1 cellular context compared by ENCODE assay signal in the genomic region with DNA sequence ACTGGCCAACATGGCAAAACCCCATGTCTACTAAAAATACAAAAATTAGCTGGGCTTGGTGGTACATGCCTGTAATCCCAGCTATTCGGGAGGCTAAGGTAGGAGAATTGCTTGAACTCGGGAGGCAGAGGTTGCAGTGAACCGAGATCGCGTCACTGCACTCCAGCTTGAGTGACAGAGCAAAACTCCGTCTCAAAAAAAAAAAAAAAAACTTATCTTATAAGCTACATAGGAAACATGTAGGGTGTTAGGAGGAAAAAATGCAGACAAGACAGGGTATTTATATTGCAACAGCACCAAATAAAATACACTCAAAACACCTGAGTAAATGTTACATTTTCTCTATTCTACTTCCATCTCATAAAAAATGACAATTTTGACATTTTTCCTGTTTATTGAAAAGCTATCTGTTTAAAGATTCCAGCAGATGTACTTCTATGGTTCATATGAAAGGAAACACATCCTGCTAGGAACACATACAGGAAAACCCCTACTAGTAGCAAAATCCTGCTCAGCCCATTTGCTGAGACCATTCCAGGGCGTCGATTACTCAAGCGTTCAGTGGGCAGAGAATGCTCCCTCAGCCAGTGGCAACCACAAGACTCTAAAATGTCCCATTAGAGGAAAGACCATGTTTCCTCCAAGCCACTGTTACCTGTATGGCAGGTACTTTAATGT.
TF ChIP-seq lines count a peak whose summit lies in the region.

No MANE protein-coding gene starts in this region.

TF ChIP-seq in GM23338, 12 proteins besides CTCF, POLR2A, EP300 and RAD21 (continued from another document):
- TF ChIP-seq, protein P1, sequence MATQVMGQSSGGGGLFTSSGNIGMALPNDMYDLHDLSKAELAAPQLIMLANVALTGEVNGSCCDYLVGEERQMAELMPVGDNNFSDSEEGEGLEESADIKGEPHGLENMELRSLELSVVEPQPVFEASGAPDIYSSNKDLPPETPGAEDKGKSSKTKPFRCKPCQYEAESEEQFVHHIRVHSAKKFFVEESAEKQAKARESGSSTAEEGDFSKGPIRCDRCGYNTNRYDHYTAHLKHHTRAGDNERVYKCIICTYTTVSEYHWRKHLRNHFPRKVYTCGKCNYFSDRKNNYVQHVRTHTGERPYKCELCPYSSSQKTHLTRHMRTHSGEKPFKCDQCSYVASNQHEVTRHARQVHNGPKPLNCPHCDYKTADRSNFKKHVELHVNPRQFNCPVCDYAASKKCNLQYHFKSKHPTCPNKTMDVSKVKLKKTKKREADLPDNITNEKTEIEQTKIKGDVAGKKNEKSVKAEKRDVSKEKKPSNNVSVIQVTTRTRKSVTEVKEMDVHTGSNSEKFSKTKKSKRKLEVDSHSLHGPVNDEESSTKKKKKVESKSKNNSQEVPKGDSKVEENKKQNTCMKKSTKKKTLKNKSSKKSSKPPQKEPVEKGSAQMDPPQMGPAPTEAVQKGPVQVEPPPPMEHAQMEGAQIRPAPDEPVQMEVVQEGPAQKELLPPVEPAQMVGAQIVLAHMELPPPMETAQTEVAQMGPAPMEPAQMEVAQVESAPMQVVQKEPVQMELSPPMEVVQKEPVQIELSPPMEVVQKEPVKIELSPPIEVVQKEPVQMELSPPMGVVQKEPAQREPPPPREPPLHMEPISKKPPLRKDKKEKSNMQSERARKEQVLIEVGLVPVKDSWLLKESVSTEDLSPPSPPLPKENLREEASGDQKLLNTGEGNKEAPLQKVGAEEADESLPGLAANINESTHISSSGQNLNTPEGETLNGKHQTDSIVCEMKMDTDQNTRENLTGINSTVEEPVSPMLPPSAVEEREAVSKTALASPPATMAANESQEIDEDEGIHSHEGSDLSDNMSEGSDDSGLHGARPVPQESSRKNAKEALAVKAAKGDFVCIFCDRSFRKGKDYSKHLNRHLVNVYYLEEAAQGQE (IDR thresholded peaks at IDR 0.05; ENCODE audit: unreplicated experiment): no peak
TF ChIP-seq in GM23338: peak in this region for 0.
